24 cellular contexts compared by ENCODE assay signal in the genomic region with DNA sequence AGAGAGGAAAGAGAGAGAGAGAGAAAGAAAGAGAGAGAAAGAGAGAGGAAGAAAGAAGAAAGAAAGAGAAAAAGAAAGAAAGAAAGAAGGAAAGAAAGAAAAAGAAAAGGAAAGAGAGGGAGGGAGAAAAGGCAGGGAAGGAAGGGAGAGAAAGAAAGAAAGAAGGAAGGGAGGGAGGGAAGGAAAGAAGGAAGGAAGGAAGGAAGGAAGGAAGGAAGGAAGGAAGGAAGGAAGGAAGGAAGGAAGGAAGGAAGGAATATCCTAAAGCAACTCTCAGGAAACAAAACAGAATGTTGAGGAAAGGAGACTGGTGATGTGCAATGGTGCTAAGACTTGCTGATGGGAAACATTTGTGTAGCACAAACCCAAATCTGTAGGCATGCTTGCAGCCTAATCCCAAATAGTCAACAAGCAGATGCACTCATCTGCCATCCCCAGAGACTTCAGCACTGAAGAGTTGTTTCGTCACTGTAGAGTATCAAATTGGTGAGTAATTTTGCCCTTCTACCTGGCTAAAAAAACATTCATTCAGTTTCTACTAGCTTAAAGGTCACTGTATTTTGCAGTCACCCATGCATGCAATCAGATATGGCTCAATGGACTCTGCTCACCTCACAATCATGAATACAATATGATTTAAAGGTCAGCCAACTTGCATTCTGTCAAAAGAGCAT.
A peak's percentile ranks its signal among the peaks of the same experiment; 100 is the strongest.
DNase-seq lines count a peak whose midpoint lies in the region; ATAC-seq and TF ChIP-seq lines count a peak whose summit lies in the region.
"Had no signal": no experiment of that assay in that cellular context is flagged by ENCODE, and none has a peak within 500 bp of the region (broad histone marks: within the 10 kb centered on the region; RNA-seq: fewer than 3 reads in every experiment).

No MANE protein-coding gene starts in this region.

- H3K4me3 ChIP-seq in upper lobe of left lung = no peak overlapping the region
- no peak overlapping the region for H3K4me3 ChIP-seq in esophagus muscularis mucosa
- H3K4me3 ChIP-seq: A549; BLaER1 treated with 17β-estradiol and CSF1 and Interleukin-3, amounts not matched to agents 10 nM and 100 nM; MG63; uterus had no signal

- ATAC-seq in GM21786 (IDR thresholded peaks at IDR 0.05; ENCODE audit: unreplicated experiment) (peak; percentile 51), upper lobe of left lung (ENCODE audit: low FRiP score in 2 of 2) (no peak), GM18498 (IDR thresholded peaks at IDR 0.05; ENCODE audit: unreplicated experiment) (no peak)
- ATAC-seq: A549 had no signal

- no peaks in the 10 kb centered on the region for H3K27me3 ChIP-seq in upper lobe of left lung
- no peaks in the 10 kb centered on the region for H3K27me3 ChIP-seq in esophagus muscularis mucosa
- H3K27me3 ChIP-seq: BLaER1 treated with 17β-estradiol and CSF1 and Interleukin-3, amounts not matched to agents 10 nM and 100 nM; uterus had no signal

- intact Hi-C loops in esophagus muscularis mucosa (cut with DNase I) = no loop called here

- H3K27ac ChIP-seq in upper lobe of left lung = no peak overlapping the region
- H3K27ac ChIP-seq in esophagus muscularis mucosa (replicated peaks in 1 of 4) = no peak overlapping the region
- H3K27ac ChIP-seq: A549; BLaER1 treated with 17β-estradiol and CSF1 and Interleukin-3, amounts not matched to agents 10 nM and 100 nM; uterus had no signal

- no peak for TF ChIP-seq CTCF in upper lobe of left lung (IDR thresholded peaks at IDR 0.05)
- TF ChIP-seq CTCF in esophagus muscularis mucosa (IDR thresholded peaks at IDR 0.05) = no peak

- H3K36me3 ChIP-seq in upper lobe of left lung = no peaks in the 10 kb centered on the region
- no peaks in the 10 kb centered on the region for H3K36me3 ChIP-seq in esophagus muscularis mucosa
- H3K36me3 ChIP-seq: BLaER1 treated with 17β-estradiol and CSF1 and Interleukin-3, amounts not matched to agents 10 nM and 100 nM; MG63; uterus had no signal

- DNase-seq in NCI-H2107 treated with DMSO at 0.1 percent for 48 hours (lab: John Stamatoyannopoulos, UW; ENCODE audit: unreplicated experiment) (peak; percentile 53), NCI-H2107 (lab: John Stamatoyannopoulos, UW) (no peak), NCI-H69 (lab: John Stamatoyannopoulos, UW) (peak; percentile 68), kidney tubule cell (ENCODE audit: low spot score) (peak; percentile 56), upper lobe of left lung (no peak), esophagus muscularis mucosa (ENCODE audit: extremely low spot score) (no peak)
- DNase-seq: activated CD4-positive, alpha-beta memory T cell treated with anti-CD3 and anti-CD28 coated beads, Interleukin-2, amount 10 ng/mL, durations not matched to agents 7 days and 5 days; activated CD4-positive, CD25-positive, alpha-beta regulatory T cell; activated T-cell treated with anti-CD3 and anti-CD28 coated beads for 4 hours; Calu3; GF-D8; hypothalamus; islet precursor cell; MG63; NCI-H2029; RPMI8226; stimulated activated CD8-positive, alpha-beta memory T cell treated with anti-CD3 and anti-CD28 coated beads, Interleukin-4, amount 100 ng/mL, for 48 hours; substantia nigra; T-helper 9 cell; uterus had no signal

- TF ChIP-seq POLR2A in upper lobe of left lung (IDR thresholded peaks at IDR 0.05) (no peak), esophagus muscularis mucosa (IDR thresholded peaks at IDR 0.05; ENCODE audit: low read depth) (no peak)

- 82 to 94% methylated on average over 1 of the region's 1 CpG for WGBS in upper lobe of left lung, 2 donors
- WGBS in esophagus muscularis mucosa = 100% methylated on average over 1 of the region's 1 CpG

- H3K9me3 ChIP-seq in upper lobe of left lung (no peaks in the 10 kb centered on the region), esophagus muscularis mucosa (no peaks in the 10 kb centered on the region)
- H3K9me3 ChIP-seq: A549; BLaER1 treated with 17β-estradiol and CSF1 and Interleukin-3, amounts not matched to agents 10 nM and 100 nM; MG63; uterus had no signal

- TF ChIP-seq EP300 in upper lobe of left lung (IDR thresholded peaks at IDR 0.05) (no peak), esophagus muscularis mucosa (IDR thresholded peaks at IDR 0.05) (no peak)

- H3K4me1 ChIP-seq in upper lobe of left lung (no peaks in the 10 kb centered on the region), esophagus muscularis mucosa (peaks cover 0 to 6% (median 0%) of the 10 kb centered on the region in 4 donors)
- H3K4me1 ChIP-seq: A549; BLaER1 treated with 17β-estradiol and CSF1 and Interleukin-3, amounts not matched to agents 10 nM and 100 nM; uterus had no signal

Comparison
In these comparisons a context has a peak if more than half of its experiments do, and no peak if none do; other contexts are left out.
1. DNase-seq: peak in NCI-H2107 treated with DMSO at 0.1 percent for 48 hours (single experiment), NCI-H69 (single experiment) and kidney tubule cell (single experiment); none in NCI-H2107 (single experiment), upper lobe of left lung (0 of 2) and esophagus muscularis mucosa (single experiment).